In genomic region chr1:26542781-26543443, GRCh38 we compare ENCODE assay signal across 9 cellular contexts. TPM values are rescaled to one million over a fixed set of nuclear protein-coding genes. Genes with fewer than 3 reads are reported as not detected.
DNase-seq lines count a peak whose midpoint lies in the region; ATAC-seq and TF ChIP-seq lines count a peak whose summit lies in the region.
"Had no signal": no experiment of that assay in that cellular context is flagged by ENCODE, and none has a peak within 500 bp of the region (broad histone marks: within the 10 kb centered on the region; RNA-seq: fewer than 3 reads in every experiment).

No MANE protein-coding gene starts in this region.

- H3K4me3 ChIP-seq in right cardiac atrium (ENCODE audit: low read length), result no peak overlapping the region
- peak overlapping the region in 1 of 2 donors; percentile 67 for H3K4me3 ChIP-seq in left lung
- H3K4me3 ChIP-seq in upper lobe of right lung, result peak overlapping the region; percentile 35

- H3K27me3 ChIP-seq in right cardiac atrium (ENCODE audit: control insufficient read depth, insufficient read depth) (no peaks in the 10 kb centered on the region), left lung (no peaks in the 10 kb centered on the region), upper lobe of right lung (no peaks in the 10 kb centered on the region)

- 81% methylated on average over 9 of the region's 9 CpGs for WGBS in right cardiac atrium

- H3K36me3 ChIP-seq in left lung (peaks cover 0 to 19% of the 10 kb centered on the region in 2 donors), upper lobe of right lung (peaks cover 12% of the 10 kb centered on the region)

- DNase-seq in Right ventricle myocardium superior (no peak), right cardiac atrium (no peak), WTC11 (ENCODE audit: low spot score) (no peak), left lung (peak in 1 of 2 donors; percentile 57), upper lobe of right lung (no peak), AG08396 (ENCODE audit: low spot score) (no peak), NK-92 (lab: John Stamatoyannopoulos, UW; ENCODE audit: unreplicated experiment) (no peak), HPDE6-E6E7 (ENCODE audit: extremely low spot score) (no peak)

- no peak overlapping the region for H3K4me3 Mint-ChIP-seq in WTC11

- CTCF ChIA-PET in WTC11 (lab: Charles Lee), result interaction anchor here (1.6 to 5.4 kb wide), 4 partner anchors 14 to 42 kb away, joined by 7 to 85 read pairs (median 16); partner anchors contain the start of gene RPS6KA1

- TF ChIP-seq CTCF in WTC11 (IDR thresholded peaks at IDR 0.05) (no peak), left lung (IDR thresholded peaks at IDR 0.05) (no peak), upper lobe of right lung (IDR thresholded peaks at IDR 0.05) (no peak)

- H3K36me3 Mint-ChIP-seq in WTC11, result peaks cover 17% of the 10 kb centered on the region

- H3K27me3 Mint-ChIP-seq in WTC11 (ENCODE audit: low read depth), result no peaks in the 10 kb centered on the region

- H3K27ac ChIP-seq in right cardiac atrium (ENCODE audit: low read length) (no peak overlapping the region), left lung (peak overlapping the region; percentile 86 to 97), upper lobe of right lung (peak overlapping the region; percentile 86)
- H3K27ac ChIP-seq: KMS-11 had no signal

- peaks cover 26% of the 10 kb centered on the region for H3K4me1 Mint-ChIP-seq in WTC11

- ATAC-seq in Right ventricle myocardium superior (ENCODE audit: poor library complexity) (peak; percentile 4), right cardiac atrium (no peak), WTC11 (no peak), left lung (peak; percentile 7), upper lobe of right lung (peak; percentile 10)

- peak overlapping the region; percentile 70 for H3K27ac Mint-ChIP-seq in WTC11

- no peaks in the 10 kb centered on the region for H3K9me3 Mint-ChIP-seq in WTC11

- intact Hi-C loops in Right ventricle myocardium superior (cut with DNase I), result no loop called here
- intact Hi-C loops in right cardiac atrium (cut with DNase I), result no loop called here
- intact Hi-C loops in left lung (cut with DNase I), result no loop called here
- intact Hi-C loops in upper lobe of right lung (cut with DNase I), result no loop called here

- H3K4me1 ChIP-seq in right cardiac atrium (ENCODE audit: control insufficient read depth, insufficient read depth, low read length) (peaks cover 3% of the 10 kb centered on the region), left lung (peaks cover 11 to 96% of the 10 kb centered on the region in 2 donors), upper lobe of right lung (peaks cover 33% of the 10 kb centered on the region)

- H3K9me3 ChIP-seq in right cardiac atrium (ENCODE audit: control insufficient read depth, low read length) (no peaks in the 10 kb centered on the region), left lung (no peaks in the 10 kb centered on the region), upper lobe of right lung (no peaks in the 10 kb centered on the region)

- POLR2A ChIA-PET in WTC11 (lab: Charles Lee), result interaction anchor here (1.4 kb wide), 1 partner anchor 13 kb away, joined by 5 read pairs; the partner anchor contains the start of gene RPS6KA1

TF ChIP-seq in WTC11, 78 proteins besides CTCF, POLR2A, EP300 and RAD21:
- TF ChIP-seq, protein P1, sequence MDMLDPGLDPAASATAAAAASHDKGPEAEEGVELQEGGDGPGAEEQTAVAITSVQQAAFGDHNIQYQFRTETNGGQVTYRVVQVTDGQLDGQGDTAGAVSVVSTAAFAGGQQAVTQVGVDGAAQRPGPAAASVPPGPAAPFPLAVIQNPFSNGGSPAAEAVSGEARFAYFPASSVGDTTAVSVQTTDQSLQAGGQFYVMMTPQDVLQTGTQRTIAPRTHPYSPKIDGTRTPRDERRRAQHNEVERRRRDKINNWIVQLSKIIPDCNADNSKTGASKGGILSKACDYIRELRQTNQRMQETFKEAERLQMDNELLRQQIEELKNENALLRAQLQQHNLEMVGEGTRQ (CRISPR knock-in tag; IDR thresholded peaks at IDR 0.05), result no peak
- TF ChIP-seq, protein P2, sequence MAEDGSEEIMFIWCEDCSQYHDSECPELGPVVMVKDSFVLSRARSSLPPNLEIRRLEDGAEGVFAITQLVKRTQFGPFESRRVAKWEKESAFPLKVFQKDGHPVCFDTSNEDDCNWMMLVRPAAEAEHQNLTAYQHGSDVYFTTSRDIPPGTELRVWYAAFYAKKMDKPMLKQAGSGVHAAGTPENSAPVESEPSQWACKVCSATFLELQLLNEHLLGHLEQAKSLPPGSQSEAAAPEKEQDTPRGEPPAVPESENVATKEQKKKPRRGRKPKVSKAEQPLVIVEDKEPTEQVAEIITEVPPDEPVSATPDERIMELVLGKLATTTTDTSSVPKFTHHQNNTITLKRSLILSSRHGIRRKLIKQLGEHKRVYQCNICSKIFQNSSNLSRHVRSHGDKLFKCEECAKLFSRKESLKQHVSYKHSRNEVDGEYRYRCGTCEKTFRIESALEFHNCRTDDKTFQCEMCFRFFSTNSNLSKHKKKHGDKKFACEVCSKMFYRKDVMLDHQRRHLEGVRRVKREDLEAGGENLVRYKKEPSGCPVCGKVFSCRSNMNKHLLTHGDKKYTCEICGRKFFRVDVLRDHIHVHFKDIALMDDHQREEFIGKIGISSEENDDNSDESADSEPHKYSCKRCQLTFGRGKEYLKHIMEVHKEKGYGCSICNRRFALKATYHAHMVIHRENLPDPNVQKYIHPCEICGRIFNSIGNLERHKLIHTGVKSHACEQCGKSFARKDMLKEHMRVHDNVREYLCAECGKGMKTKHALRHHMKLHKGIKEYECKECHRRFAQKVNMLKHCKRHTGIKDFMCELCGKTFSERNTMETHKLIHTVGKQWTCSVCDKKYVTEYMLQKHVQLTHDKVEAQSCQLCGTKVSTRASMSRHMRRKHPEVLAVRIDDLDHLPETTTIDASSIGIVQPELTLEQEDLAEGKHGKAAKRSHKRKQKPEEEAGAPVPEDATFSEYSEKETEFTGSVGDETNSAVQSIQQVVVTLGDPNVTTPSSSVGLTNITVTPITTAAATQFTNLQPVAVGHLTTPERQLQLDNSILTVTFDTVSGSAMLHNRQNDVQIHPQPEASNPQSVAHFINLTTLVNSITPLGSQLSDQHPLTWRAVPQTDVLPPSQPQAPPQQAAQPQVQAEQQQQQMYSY (CRISPR knock-in tag; IDR thresholded peaks at IDR 0.05), result no peak
- TF ChIP-seq RORB (CRISPR knock-in tag; IDR thresholded peaks at IDR 0.05) (no peak), NR1H2 (CRISPR knock-in tag; IDR thresholded peaks at IDR 0.05) (no peak), MAX (CRISPR knock-in tag; IDR thresholded peaks at IDR 0.05) (no peak), ZNF396 (CRISPR knock-in tag; IDR thresholded peaks at IDR 0.05; ENCODE audit: borderline replicate concordance) (no peak), ZNF232 (CRISPR knock-in tag; IDR thresholded peaks at IDR 0.05) (no peak)
- TF ChIP-seq, protein P3, sequence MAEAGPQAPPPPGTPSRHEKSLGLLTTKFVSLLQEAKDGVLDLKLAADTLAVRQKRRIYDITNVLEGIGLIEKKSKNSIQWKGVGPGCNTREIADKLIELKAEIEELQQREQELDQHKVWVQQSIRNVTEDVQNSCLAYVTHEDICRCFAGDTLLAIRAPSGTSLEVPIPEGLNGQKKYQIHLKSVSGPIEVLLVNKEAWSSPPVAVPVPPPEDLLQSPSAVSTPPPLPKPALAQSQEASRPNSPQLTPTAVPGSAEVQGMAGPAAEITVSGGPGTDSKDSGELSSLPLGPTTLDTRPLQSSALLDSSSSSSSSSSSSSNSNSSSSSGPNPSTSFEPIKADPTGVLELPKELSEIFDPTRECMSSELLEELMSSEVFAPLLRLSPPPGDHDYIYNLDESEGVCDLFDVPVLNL (CRISPR knock-in tag; IDR thresholded peaks at IDR 0.05; ENCODE audit: borderline replicate concordance, low read depth), result no peak
- TF ChIP-seq, protein P4, sequence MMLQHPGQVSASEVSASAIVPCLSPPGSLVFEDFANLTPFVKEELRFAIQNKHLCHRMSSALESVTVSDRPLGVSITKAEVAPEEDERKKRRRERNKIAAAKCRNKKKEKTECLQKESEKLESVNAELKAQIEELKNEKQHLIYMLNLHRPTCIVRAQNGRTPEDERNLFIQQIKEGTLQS (CRISPR knock-in tag; conservative IDR thresholded peaks at IDR 0.05), result no peak

RNA-seq across cellular contexts. Expression of gene RPS6KA1, which starts 13.4 kb away (rescaled TPM):
- total RNA-seq in Right ventricle myocardium superior (3.9 TPM), right cardiac atrium (1 to 10 TPM; 2.7 to 7.0 (median 5.6) TPM), WTC11 (2021) (55.6 to 65.5 TPM (median 57.7 TPM) in 3 replicates), left lung (100 to 1,000 TPM in 1 of 2 donors, 10 to 100 TPM in 1; 85.6 to 104 TPM), upper lobe of right lung (124 TPM)
- 2.0 TPM for polyA plus RNA-seq in right cardiac atrium

Comparison
In these comparisons a context has a peak if more than half of its experiments do, and no peak if none do; other contexts are left out.
1. ATAC-seq: peak in Right ventricle myocardium superior (single experiment), left lung (single experiment) and upper lobe of right lung (single experiment); none in right cardiac atrium (0 of 2) and WTC11 (single experiment).